ENCODE assay signal across 26 cellular contexts in the genomic region with DNA sequence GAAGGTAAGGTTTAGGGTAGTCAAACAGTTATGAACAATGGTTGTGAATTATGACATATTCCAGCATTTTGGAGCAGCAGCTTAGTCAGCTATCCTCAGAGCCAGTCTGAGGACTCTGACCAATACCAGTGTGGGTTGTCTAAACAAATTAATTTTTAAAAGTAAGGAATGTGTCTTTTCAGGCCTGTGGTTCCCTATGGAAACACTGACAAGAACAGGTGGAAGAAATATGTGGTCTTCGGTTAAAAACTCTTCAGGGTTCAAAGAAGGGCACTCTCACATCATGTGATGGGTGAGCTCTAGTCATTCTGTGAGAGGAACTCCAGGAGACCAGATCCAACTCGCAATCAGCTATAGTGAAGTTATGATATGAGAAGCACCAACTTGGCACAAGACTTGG. TPM values are rescaled to one million over a fixed set of nuclear protein-coding genes. Genes with fewer than 3 reads are reported as not detected.
"Had no signal": no experiment of that assay in that cellular context is flagged by ENCODE, and none has a peak within 500 bp of the region (broad histone marks: within the 10 kb centered on the region; RNA-seq: fewer than 3 reads in every experiment).

No MANE protein-coding gene starts in this region.

- H3K27ac Mint-ChIP-seq: effector memory CD8-positive, alpha-beta T cell; naive B cell; natural killer cell treated with Interleukin-12 subunit alpha and Interleukin-12 subunit beta and Interleukin-15 and Interleukin-18, amount 100 ng/mL, for 72 hours; neural progenitor cell; progenitor cell of endocrine pancreas; stimulated activated memory B cell treated with anti-CD40 and anti-IgM and Interleukin-4, amounts not matched to agents 10 μg/mL and 1 μg/mL and 100 μg/mL, for 72 hours had no signal

- H3K9ac ChIP-seq: neural progenitor cell, parathyroid adenoma had no signal

- H3K27me3 Mint-ChIP-seq: progenitor cell of endocrine pancreas had no signal

- H3K4me1 Mint-ChIP-seq: naive B cell; neural progenitor cell; stimulated activated memory B cell treated with anti-CD40 and anti-IgM and Interleukin-4, amounts not matched to agents 10 μg/mL and 1 μg/mL and 100 μg/mL, for 72 hours had no signal

- H3K4me3 ChIP-seq: esophagus squamous epithelium, lower lobe of right lung, neural progenitor cell, right atrium auricular region, thoracic aorta, tibial nerve, upper lobe of left lung had no signal

- H3K9me3 ChIP-seq: esophagus squamous epithelium, lower lobe of right lung, right atrium auricular region, thoracic aorta, tibial nerve, upper lobe of left lung had no signal

- H3K4me1 ChIP-seq: lower lobe of right lung, parathyroid adenoma, right atrium auricular region had no signal

- H3K9me3 Mint-ChIP-seq: effector memory CD8-positive, alpha-beta T cell; naive B cell; natural killer cell treated with Interleukin-12 subunit alpha and Interleukin-12 subunit beta and Interleukin-15 and Interleukin-18, amount 100 ng/mL, for 72 hours; neural progenitor cell; stimulated activated memory B cell treated with anti-CD40 and anti-IgM and Interleukin-4, amounts not matched to agents 10 μg/mL and 1 μg/mL and 100 μg/mL, for 72 hours had no signal

- H3K36me3 ChIP-seq: lower lobe of right lung, neural progenitor cell, tibial nerve, upper lobe of left lung had no signal

- ATAC-seq: effector memory CD8-positive, alpha-beta T cell; left ventricle myocardium superior; lower lobe of right lung; natural killer cell treated with Interleukin-12 subunit alpha and Interleukin-12 subunit beta and Interleukin-15 and Interleukin-18, amount 100 ng/mL, for 72 hours; stimulated activated memory B cell treated with anti-CD40 and anti-IgM and Interleukin-4, amounts not matched to agents 10 μg/mL and 1 μg/mL and 100 μg/mL, for 72 hours; stimulated activated naive CD8-positive, alpha-beta T cell treated with anti-CD3 and anti-CD28 coated beads, Interleukin-15, Interleukin-2, amounts not matched to agents 100 U/mL and 50 U/mL, for 24 hours had no signal

- H3K4me3 Mint-ChIP-seq: effector memory CD8-positive, alpha-beta T cell; naive B cell; natural killer cell treated with Interleukin-12 subunit alpha and Interleukin-12 subunit beta and Interleukin-15 and Interleukin-18, amount 100 ng/mL, for 72 hours; neural progenitor cell; stimulated activated memory B cell treated with anti-CD40 and anti-IgM and Interleukin-4, amounts not matched to agents 10 μg/mL and 1 μg/mL and 100 μg/mL, for 72 hours had no signal

- DNase-seq: cerebellar nuclear complex; cortex of kidney; effector memory CD8-positive, alpha-beta T cell; erythroblast; esophagus squamous epithelium; foreskin melanocyte; head of caudate nucleus; left ventricle myocardium superior; lower lobe of right lung; naive B cell; stimulated activated CD4-positive, alpha-beta T cell treated with anti-CD3 and anti-CD28 coated beads, Interleukin-4, amount 100 ng/mL, for 4 hours; stimulated activated naive CD8-positive, alpha-beta T cell treated with anti-CD3 and anti-CD28 coated beads, Interleukin-15, Interleukin-2, amounts not matched to agents 100 U/mL and 50 U/mL, for 24 hours; upper lobe of left lung had no signal

- H3K27ac ChIP-seq: esophagus squamous epithelium, lower lobe of right lung, neural progenitor cell, parathyroid adenoma, right atrium auricular region, thoracic aorta, tibial nerve, upper lobe of left lung had no signal

- H3K27me3 ChIP-seq: neural progenitor cell, right atrium auricular region, tibial nerve, upper lobe of left lung had no signal

- H2AFZ ChIP-seq: parathyroid adenoma had no signal

- H3K36me3 Mint-ChIP-seq: naive B cell; natural killer cell treated with Interleukin-12 subunit alpha and Interleukin-12 subunit beta and Interleukin-15 and Interleukin-18, amount 100 ng/mL, for 72 hours; stimulated activated memory B cell treated with anti-CD40 and anti-IgM and Interleukin-4, amounts not matched to agents 10 μg/mL and 1 μg/mL and 100 μg/mL, for 72 hours had no signal

- H3K79me2 ChIP-seq: parathyroid adenoma had no signal

- H3K4me2 ChIP-seq: neural progenitor cell had no signal

RNA-seq across cellular contexts. Expression of a gene that starts 33.5 kb away (rescaled TPM):
- total RNA-seq: esophagus squamous epithelium; kidney epithelial cell; mononuclear cell; natural killer cell treated with Interleukin-12 subunit alpha and Interleukin-12 subunit beta and Interleukin-15 and Interleukin-18, amount 100 ng/mL, for 72 hours; osteoblast; progenitor cell of endocrine pancreas; sciatic nerve; skeletal muscle tissue; thoracic aorta; tibial nerve had no signal
